Comparison of ENCODE assay signal across 8 cellular contexts in genomic region chr11:67505605-67506396, GRCh38. TPM values are rescaled to one million over a fixed set of nuclear protein-coding genes. Genes with fewer than 3 reads are reported as not detected.
DNase-seq lines count a peak whose midpoint lies in the region; ATAC-seq and TF ChIP-seq lines count a peak whose summit lies in the region.

No MANE protein-coding gene starts in this region.

- H2AFZ ChIP-seq in DND-41 (ENCODE audit: low read depth, low read length) (no peak overlapping the region), mesenchymal stem cell (ENCODE audit: low read depth, low read length) (no peak overlapping the region)

- DNase-seq in DND-41: peak; percentile 88
- peak; percentile 87 for DNase-seq in HS-5 (ENCODE audit: low read depth)
- DNase-seq in NOMO-1 treated with DMSO at 0.1 percent for 48 hours (lab: John Stamatoyannopoulos, UW; ENCODE audit: unreplicated experiment): peak; percentile 87
- DNase-seq in activated CD8-positive, alpha-beta memory T cell treated with anti-CD3 and anti-CD28 coated beads for 48 hours (ENCODE audit: low read depth in 2 of 3, low spot score in 2 of 3): peak; percentile 70 to 90 (median 83)
- DNase-seq in effector memory CD4-positive, alpha-beta T cell: peak; percentile 87 to 88 (median 87)
- DNase-seq in mesenchymal stem cell: peak; percentile 93
- peak; percentile 86 to 95 (median 90) for DNase-seq in stimulated activated CD4-positive, alpha-beta T cell treated with anti-CD3 and anti-CD28 coated beads, TNF-alpha, amount 100 ng/mL, for 48 hours (ENCODE audit: low read depth in 3 of 3)

- H2BK12ac ChIP-seq in mesenchymal stem cell (ENCODE audit: low read length in 2 of 2): peak overlapping the region; percentile 49 to 93

- H3K27ac ChIP-seq in DND-41 (ENCODE audit: low read length): peak overlapping the region; percentile 69
- peak overlapping the region; percentile 81 for H3K27ac ChIP-seq in effector memory CD4-positive, alpha-beta T cell (ENCODE audit: insufficient read depth, low read length, poor library complexity, severe bottlenecking)
- H3K27ac ChIP-seq in mesenchymal stem cell (ENCODE audit: low read length, poor library complexity, severe bottlenecking): peak overlapping the region; percentile 86

- peak overlapping the region; percentile 77 for H2BK120ac ChIP-seq in mesenchymal stem cell (ENCODE audit: low read depth, low read length)

- H3K36me3 ChIP-seq in DND-41 (ENCODE audit: insufficient read depth, low read length) (peaks cover 38% of the 10 kb centered on the region), mesenchymal stem cell (ENCODE audit: control insufficient read depth in 1 of 2, insufficient read depth in 2 of 2, low read depth in 1 of 2, low read length in 2 of 2) (peaks cover 6 to 39% of the 10 kb centered on the region in 2 experiments)
- peaks cover 15% of the 10 kb centered on the region for H3K36me3 ChIP-seq in effector memory CD4-positive, alpha-beta T cell (ENCODE audit: control insufficient read depth, insufficient read depth, low read length)

- peaks cover 40% of the 10 kb centered on the region for H4K20me1 ChIP-seq in DND-41 (ENCODE audit: insufficient read depth, low read length)

- ATAC-seq in DND-41 (ENCODE audit: insufficient read depth, low read depth) (peak; percentile 62), HG02870 (IDR thresholded peaks at IDR 0.05; ENCODE audit: unreplicated experiment) (no peak)

- peaks cover 6% of the 10 kb centered on the region for H3K79me1 ChIP-seq in mesenchymal stem cell (replicated peaks; ENCODE audit: low read length, poor library complexity, severe bottlenecking)

- H3K23ac ChIP-seq in mesenchymal stem cell (ENCODE audit: low read length in 2 of 2): no peak overlapping the region

- H4K8ac ChIP-seq in mesenchymal stem cell (ENCODE audit: low read length): peak overlapping the region; percentile 74

- H3K9me3 ChIP-seq in DND-41 (ENCODE audit: insufficient read depth, low read length, severe bottlenecking) (no peaks in the 10 kb centered on the region), mesenchymal stem cell (ENCODE audit: control insufficient read depth, low read length) (no peaks in the 10 kb centered on the region)
- H3K9me3 ChIP-seq in effector memory CD4-positive, alpha-beta T cell (ENCODE audit: control insufficient read depth, low read length): no peaks in the 10 kb centered on the region

- H2BK15ac ChIP-seq in mesenchymal stem cell (ENCODE audit: low read depth, poor library complexity, severe bottlenecking): peak overlapping the region; percentile 77

- WGBS in mesenchymal stem cell: 33% methylated on average over 17 of the region's 17 CpGs

- peak overlapping the region; percentile 8 to 86 for H3K4ac ChIP-seq in mesenchymal stem cell (ENCODE audit: low read depth in 1 of 2, low read length in 2 of 2)

- TF ChIP-seq CTCF in DND-41 (IDR thresholded peaks at IDR 0.05; ENCODE audit: borderline replicate concordance, extremely low read depth, low read length, poor library complexity, severe bottlenecking): peak; percentile 98

- H3K27me3 ChIP-seq in DND-41 (ENCODE audit: insufficient read depth, low read length, poor library complexity): no peaks in the 10 kb centered on the region
- H3K27me3 ChIP-seq in effector memory CD4-positive, alpha-beta T cell (replicated peaks; ENCODE audit: control insufficient read depth, insufficient read depth, low read length, poor library complexity, severe bottlenecking): no peaks in the 10 kb centered on the region
- peaks cover 0 to 3% of the 10 kb centered on the region in 2 experiments for H3K27me3 ChIP-seq in mesenchymal stem cell (ENCODE audit: control insufficient read depth in 1 of 2, insufficient read depth in 1 of 2, low read length in 2 of 2)

- peak overlapping the region; percentile 29 to 79 for H3K18ac ChIP-seq in mesenchymal stem cell (ENCODE audit: low read depth in 1 of 2, low read length in 2 of 2)

- H4K91ac ChIP-seq in mesenchymal stem cell (ENCODE audit: low read length): peak overlapping the region; percentile 92

- H3K9ac ChIP-seq in DND-41 (ENCODE audit: low read depth, low read length) (peak overlapping the region; percentile 79), mesenchymal stem cell (ENCODE audit: low read length) (peak overlapping the region; percentile 83)

- H3K4me2 ChIP-seq in DND-41 (ENCODE audit: insufficient read depth, low read length) (peak overlapping the region; percentile 95), mesenchymal stem cell (ENCODE audit: low read length, poor library complexity, severe bottlenecking) (peak overlapping the region; percentile 48)

- peak overlapping the region; percentile 63 for H2AK5ac ChIP-seq in mesenchymal stem cell (ENCODE audit: low read length, severe bottlenecking)

- H3K4me3 ChIP-seq in DND-41 (ENCODE audit: low read depth in 1 of 2, low read length in 2 of 2) (peak overlapping the region; percentile 42 to 85; a peak in 3 of 4 replicates), mesenchymal stem cell (ENCODE audit: insufficient read depth in 1 of 2, low read depth in 1 of 2, low read length in 2 of 2) (peak overlapping the region in 1 of 2 experiments; percentile 91)
- peak overlapping the region; percentile 85 for H3K4me3 ChIP-seq in effector memory CD4-positive, alpha-beta T cell (ENCODE audit: insufficient read depth, low read depth, low read length, poor library complexity, severe bottlenecking)

- peaks cover 51% of the 10 kb centered on the region for H3K79me2 ChIP-seq in DND-41 (ENCODE audit: insufficient read depth, low read length)

- H3K14ac ChIP-seq in mesenchymal stem cell (ENCODE audit: low read length in 2 of 2): peak overlapping the region in 1 of 2 experiments; percentile 2

- peak overlapping the region; percentile 83 for H2BK5ac ChIP-seq in mesenchymal stem cell (ENCODE audit: low read depth, low read length, poor library complexity, severe bottlenecking)

- H3K4me1 ChIP-seq in DND-41 (ENCODE audit: insufficient read depth, low read length) (peaks cover 47% of the 10 kb centered on the region), mesenchymal stem cell (ENCODE audit: control insufficient read depth, insufficient read depth, low read depth, low read length) (peaks cover 46% of the 10 kb centered on the region)
- H3K4me1 ChIP-seq in effector memory CD4-positive, alpha-beta T cell (ENCODE audit: control insufficient read depth, insufficient read depth, low read length, poor library complexity, severe bottlenecking): peaks cover 41% of the 10 kb centered on the region

RNA-seq across cellular contexts. Expression of gene PITPNM1, which starts 0.6 kb away (rescaled TPM):
- polyA plus RNA-seq in mesenchymal stem cell (2013, experiment 1 of 2): 37.9 TPM
- polyA plus RNA-seq in mesenchymal stem cell (2013, experiment 2 of 2): 33.5 TPM

RNA-seq across cellular contexts. Expression of gene CDK2AP2, which starts 2.2 kb away (rescaled TPM):
- 40.4 TPM for polyA plus RNA-seq in mesenchymal stem cell (2013, experiment 1 of 2)
- polyA plus RNA-seq in mesenchymal stem cell (2013, experiment 2 of 2): 38.7 TPM

RNA-seq across cellular contexts. Expression of gene CABP2, which starts 17.4 kb away (rescaled TPM):
- polyA plus RNA-seq in mesenchymal stem cell (2013, experiment 1 of 2): not detected
- not detected for polyA plus RNA-seq in mesenchymal stem cell (2013, experiment 2 of 2)

RNA-seq across cellular contexts. Expression of gene AIP, which starts 23.0 kb away (rescaled TPM):
- 36.9 TPM for polyA plus RNA-seq in mesenchymal stem cell (2013, experiment 1 of 2)
- polyA plus RNA-seq in mesenchymal stem cell (2013, experiment 2 of 2): 37.6 TPM

RNA-seq across cellular contexts. Expression of gene TMEM134, which starts 36.8 kb away (rescaled TPM):
- polyA plus RNA-seq in mesenchymal stem cell (2013, experiment 1 of 2): 32.7 TPM
- 29.2 TPM for polyA plus RNA-seq in mesenchymal stem cell (2013, experiment 2 of 2)
